8 cellular contexts compared by ENCODE assay signal in genomic region chr22:41526802-41527799, GRCh38. TPM values are rescaled to one million over a fixed set of nuclear protein-coding genes. Genes with fewer than 3 reads are reported as not detected.
DNase-seq lines count a peak whose midpoint lies in the region; ATAC-seq and TF ChIP-seq lines count a peak whose summit lies in the region.

No MANE protein-coding gene starts in this region.

- H3K27ac Mint-ChIP-seq in activated naive CD4-positive, alpha-beta T cell treated with anti-CD3 and anti-CD28 coated beads, Interleukin-2, amount 50 U/mL, for 24 hours, result peak overlapping the region; percentile 84

- TF ChIP-seq CTCF in right atrium auricular region (IDR thresholded peaks at IDR 0.05), result peak; percentile 67 to 88

- no peak overlapping the region for H3K4me3 ChIP-seq in right atrium auricular region

- H3K9me3 Mint-ChIP-seq in activated naive CD4-positive, alpha-beta T cell treated with anti-CD3 and anti-CD28 coated beads, Interleukin-2, amount 50 U/mL, for 24 hours, result no peaks in the 10 kb centered on the region

- peaks cover 18% of the 10 kb centered on the region for H3K4me1 Mint-ChIP-seq in activated naive CD4-positive, alpha-beta T cell treated with anti-CD3 and anti-CD28 coated beads, Interleukin-2, amount 50 U/mL, for 24 hours

- no peaks in the 10 kb centered on the region for H3K27me3 Mint-ChIP-seq in activated naive CD4-positive, alpha-beta T cell treated with anti-CD3 and anti-CD28 coated beads, Interleukin-2, amount 50 U/mL, for 24 hours

- ATAC-seq in HG03521 (IDR thresholded peaks at IDR 0.05; ENCODE audit: unreplicated experiment), result no peak

- peaks cover 93% of the 10 kb centered on the region for H3K36me3 ChIP-seq in right atrium auricular region

- DNase-seq in NCI-H1417 (lab: John Stamatoyannopoulos, UW) (peak in 2 of 3 experiments; percentile 3 to 9), NCI-H1417 treated with DMSO at 0.1 percent for 48 hours (lab: John Stamatoyannopoulos, UW) (no peak), SKM-1 (lab: John Stamatoyannopoulos, UW; ENCODE audit: unreplicated experiment) (peak; percentile 20), right atrium auricular region (ENCODE audit: low spot score) (no peak), retina (no peak)
- peak; percentile 33 to 62 (median 41) for DNase-seq in stimulated activated CD4-positive, alpha-beta T cell treated with anti-CD3 and anti-CD28 coated beads, Interleukin-12 subunit alpha, Interleukin-12 subunit beta, amount 100 ng/mL, for 48 hours (ENCODE audit: low read depth in 2 of 3, low spot score in 1 of 3)

- H3K9me3 ChIP-seq in right atrium auricular region, result no peaks in the 10 kb centered on the region

- peaks cover 3% of the 10 kb centered on the region for H3K36me3 Mint-ChIP-seq in activated naive CD4-positive, alpha-beta T cell treated with anti-CD3 and anti-CD28 coated beads, Interleukin-2, amount 50 U/mL, for 24 hours

- H3K4me1 ChIP-seq in right atrium auricular region, result peaks cover 0 to 47% of the 10 kb centered on the region in 2 donors

- H3K4me3 Mint-ChIP-seq in activated naive CD4-positive, alpha-beta T cell treated with anti-CD3 and anti-CD28 coated beads, Interleukin-2, amount 50 U/mL, for 24 hours, result no peak overlapping the region

- no peaks in the 10 kb centered on the region for H3K27me3 ChIP-seq in right atrium auricular region

- peak overlapping the region; percentile 85 to 87 for H3K27ac ChIP-seq in right atrium auricular region

RNA-seq across cellular contexts. Expression of gene POLR3H, which starts 17.2 kb away (rescaled TPM):
- total RNA-seq in right atrium auricular region, result 10 to 100 TPM; 11.4 to 12.0 TPM

RNA-seq across cellular contexts. Expression of gene CSDC2, which starts 33.7 kb away (rescaled TPM):
- 100 to 1,000 TPM; 257 to 324 TPM for total RNA-seq in right atrium auricular region

RNA-seq across cellular contexts. Expression of gene ACO2, which starts 58.2 kb away (rescaled TPM):
- total RNA-seq in right atrium auricular region, result 100 to 1,000 TPM; 447 to 604 TPM

RNA-seq across cellular contexts. Expression of gene PHF5A, which starts 58.6 kb away (rescaled TPM):
- 10 to 100 TPM; 19.3 to 23.5 TPM for total RNA-seq in right atrium auricular region

Comparison
In these comparisons a context has a peak if more than half of its experiments do, and no peak if none do; other contexts are left out.
1. DNase-seq: peak in NCI-H1417 (2 of 3), SKM-1 (single experiment) and stimulated activated CD4-positive, alpha-beta T cell treated with anti-CD3 and anti-CD28 coated beads, Interleukin-12 subunit alpha, Interleukin-12 subunit beta, amount 100 ng/mL, for 48 hours (3 of 3); none in NCI-H1417 treated with DMSO at 0.1 percent for 48 hours (single experiment), right atrium auricular region (single experiment) and retina (single experiment).